In genomic region chr5:38555354-38556114, GRCh38 we compare ENCODE assay signal across 8 cellular contexts. TPM values are rescaled to one million over a fixed set of nuclear protein-coding genes. Genes with fewer than 3 reads are reported as not detected.
DNase-seq lines count a peak whose midpoint lies in the region; ATAC-seq and TF ChIP-seq lines count a peak whose summit lies in the region.

No MANE protein-coding gene starts in this region.

- H3K9me3 ChIP-seq in subcutaneous abdominal adipose tissue (ENCODE audit: control insufficient read depth in 5 of 5, low read length in 5 of 5), result no peaks in the 10 kb centered on the region

- in situ Hi-C loops in GM13976 (cut with MboI; ENCODE audit: low sequenced_read_pairs, unreplicated experiment), result no loop called here

- H3K36me3 ChIP-seq in subcutaneous abdominal adipose tissue (ENCODE audit: control insufficient read depth in 5 of 5, insufficient read depth in 5 of 5, low read length in 5 of 5), result no peaks in the 10 kb centered on the region

- ATAC-seq in HG02840 (IDR thresholded peaks at IDR 0.05; ENCODE audit: low FRiP score, unreplicated experiment), result no peak

- DNase-seq in NCI-H510A treated with DMSO at 0.1 percent for 48 hours (lab: John Stamatoyannopoulos, UW), result peak; percentile 48
- no peak for DNase-seq in NCI-H510A (lab: John Stamatoyannopoulos, UW)
- DNase-seq in kidney glomerular epithelial cell (lab: John Stamatoyannopoulos, UW), result peak; percentile 24
- no peak for DNase-seq in NCI-H2227 (lab: John Stamatoyannopoulos, UW; ENCODE audit: unreplicated experiment)
- no peak for DNase-seq in GM13976 (ENCODE audit: low spot score)

- no peaks in the 10 kb centered on the region for H3K27me3 ChIP-seq in subcutaneous abdominal adipose tissue (ENCODE audit: control insufficient read depth in 5 of 5, insufficient read depth in 4 of 5, low read length in 5 of 5)

- 6 to 9% (median 9%) methylated on average over 12 of the region's 12 CpGs for WGBS in adipose tissue, 3 donors

- no peak for TF ChIP-seq CTCF in GM13976 (IDR thresholded peaks at IDR 0.05; ENCODE audit: borderline replicate concordance, control extremely low read depth, extremely low read depth, insufficient read depth, missing control alignments)

- H3K4me1 ChIP-seq in subcutaneous abdominal adipose tissue (ENCODE audit: control insufficient read depth in 5 of 5, insufficient read depth in 5 of 5, low read length in 5 of 5), result peaks cover 0 to 40% (median 34%) of the 10 kb centered on the region in 5 donors

- peak overlapping the region; percentile 54 for H3K27ac ChIP-seq in adipose tissue (ENCODE audit: low read depth, low read length)
- H3K27ac ChIP-seq in subcutaneous abdominal adipose tissue (ENCODE audit: low read depth, low read length), result peak overlapping the region; percentile 48

- H3K4me3 ChIP-seq in subcutaneous abdominal adipose tissue (ENCODE audit: low read depth in 1 of 5, low read length in 5 of 5), result peak overlapping the region; percentile 76 to 92 (median 78)

- H3K9ac ChIP-seq in subcutaneous abdominal adipose tissue (ENCODE audit: low read length in 5 of 5), result peak overlapping the region; percentile 32 to 86 (median 75)

RNA-seq across cellular contexts. Expression of gene LIFR, which starts 0.9 kb away (rescaled TPM):
- polyA plus RNA-seq in adipose tissue, result 10 to 100 TPM in 2 of 3 donors, 1 to 10 TPM in 1; 8.2 to 23.7 (median 18.7) TPM

Comparison
In these comparisons a context has a peak if more than half of its experiments do, and no peak if none do; other contexts are left out.
1. DNase-seq: peak in NCI-H510A treated with DMSO at 0.1 percent for 48 hours (single experiment) and kidney glomerular epithelial cell (single experiment); none in NCI-H510A (single experiment), NCI-H2227 (single experiment) and GM13976 (single experiment).